Comparison of ENCODE assay signal across 10 cellular contexts in genomic region chr6:169253745-169254238, GRCh38. TPM values are rescaled to one million over a fixed set of nuclear protein-coding genes. Genes with fewer than 3 reads are reported as not detected.
DNase-seq lines count a peak whose midpoint lies in the region; ATAC-seq and TF ChIP-seq lines count a peak whose summit lies in the region.
"Had no signal": no experiment of that assay in that cellular context is flagged by ENCODE, and none has a peak within 500 bp of the region (broad histone marks: within the 10 kb centered on the region; RNA-seq: fewer than 3 reads in every experiment).

Gene THBS2 (minus strand): TSS chr6:169253846. CDS start chr6:169250784, 3,062 bp downstream.

- no peak for ATAC-seq in naive thymus-derived CD4-positive, alpha-beta T cell
- no peak for ATAC-seq in HG03280 (IDR thresholded peaks at IDR 0.05; ENCODE audit: unreplicated experiment)

- H3K4me3 ChIP-seq in breast epithelium: peak within 1 kb of the TSS; percentile 46 to 66 (median 50)
- H3K4me3 ChIP-seq in fibroblast of pulmonary artery (replicated peaks; ENCODE audit: low read depth, low read length): peak within 1 kb of the TSS; percentile 75
- no peak within 1 kb of the TSS for H3K4me3 ChIP-seq in naive thymus-derived CD4-positive, alpha-beta T cell (ENCODE audit: low read length)
- peak within 1 kb of the TSS; percentile 51 to 52 for H3K4me3 ChIP-seq in vagina

- no peak within 1 kb of the TSS for H3K4me3 Mint-ChIP-seq in MCF 10A (ENCODE audit: unreplicated experiment)
- H3K4me3 Mint-ChIP-seq in naive thymus-derived CD4-positive, alpha-beta T cell: peak within 1 kb of the TSS in 9 of 10 donors; percentile 31 to 77 (median 61)

- H3K36me3 ChIP-seq in breast epithelium: no peaks in the 10 kb centered on the region
- H3K36me3 ChIP-seq in naive thymus-derived CD4-positive, alpha-beta T cell (ENCODE audit: control insufficient read depth in 2 of 3, insufficient read depth in 3 of 3, low read length in 3 of 3): no peaks in the 10 kb centered on the region
- H3K36me3 ChIP-seq in vagina: peaks cover 0 to 4% of the 10 kb centered on the region in 2 donors

- CTCF ChIA-PET in MCF 10A (lab: Yijun Ruan, JAX): interaction anchor here (1.1 kb wide), 1 partner anchor 10 kb away, joined by 4 read pairs; no protein-coding TSS in a partner anchor
- CTCF ChIA-PET in naive thymus-derived CD4-positive, alpha-beta T cell (lab: Charles Lee): no interaction called here

- peak; percentile 62 for TF ChIP-seq POLR2A in breast epithelium (IDR thresholded peaks at IDR 0.05)
- TF ChIP-seq POLR2A in vagina (IDR thresholded peaks at IDR 0.05): peak in 1 of 2 donors; percentile 86

- POLR2A ChIA-PET in MCF 10A (lab: Yijun Ruan, JAX): interaction anchor here (0.7 kb wide), 1 partner anchor 14 kb away, joined by 3 read pairs; no protein-coding TSS in a partner anchor
- POLR2A ChIA-PET in naive thymus-derived CD4-positive, alpha-beta T cell (lab: Charles Lee): no interaction called here

- H3K9me3 ChIP-seq in breast epithelium (no peaks in the 10 kb centered on the region), vagina (no peaks in the 10 kb centered on the region)
- H3K9me3 ChIP-seq in naive thymus-derived CD4-positive, alpha-beta T cell (ENCODE audit: control insufficient read depth in 2 of 3, low read length in 3 of 3): no peaks in the 10 kb centered on the region

- H3K4me1 Mint-ChIP-seq in MCF 10A (ENCODE audit: insufficient read depth, unreplicated experiment): peaks cover 6% of the 10 kb centered on the region
- H3K4me1 Mint-ChIP-seq in naive thymus-derived CD4-positive, alpha-beta T cell: peaks cover 3 to 29% (median 19%) of the 10 kb centered on the region in 7 donors

- intact Hi-C loops in breast epithelium (cut with DNase I; ENCODE audit: low total_unique reads) (no loop called here), MCF 10A (cut with micrococcal nuclease) (no loop called here), vagina (cut with DNase I) (no loop called here)
- intact Hi-C loops in naive thymus-derived CD4-positive, alpha-beta T cell (cut with micrococcal nuclease): no loop called here

- peak within 1 kb of the TSS; percentile 75 to 86 for H3K27ac ChIP-seq in breast epithelium
- H3K27ac ChIP-seq in naive thymus-derived CD4-positive, alpha-beta T cell (ENCODE audit: low read depth, low read length): no peak within 1 kb of the TSS
- peak within 1 kb of the TSS; percentile 87 for H3K27ac ChIP-seq in vagina
- H3K27ac ChIP-seq: C4-2B had no signal

- H3K4me1 ChIP-seq in breast epithelium: no peaks in the 10 kb centered on the region
- peaks cover 0 to 8% of the 10 kb centered on the region in 2 donors for H3K4me1 ChIP-seq in naive thymus-derived CD4-positive, alpha-beta T cell (ENCODE audit: control insufficient read depth in 2 of 2, insufficient read depth in 2 of 2, low read length in 2 of 2)
- peaks cover 24% of the 10 kb centered on the region for H3K4me1 ChIP-seq in vagina

- no TSS peak for BruUV-seq in MCF 10A (replicated peaks; lab: Mats Ljungman, UMichigan)

- no peak for TF ChIP-seq CTCF in breast epithelium (IDR thresholded peaks at IDR 0.05)
- TF ChIP-seq CTCF in MCF 10A (IDR thresholded peaks at IDR 0.05; ENCODE audit: unreplicated experiment): no peak
- no peak for TF ChIP-seq CTCF in fibroblast of pulmonary artery (IDR thresholded peaks at IDR 0.05; ENCODE audit: low read length, missing control alignments)
- TF ChIP-seq CTCF in vagina (IDR thresholded peaks at IDR 0.05): no peak

- no peaks in the 10 kb centered on the region for H3K9me3 Mint-ChIP-seq in MCF 10A (ENCODE audit: unreplicated experiment)
- peaks cover 0 to 6% (median 1%) of the 10 kb centered on the region in 11 donors for H3K9me3 Mint-ChIP-seq in naive thymus-derived CD4-positive, alpha-beta T cell

- H3K27ac Mint-ChIP-seq in MCF 10A (ENCODE audit: low read depth, unreplicated experiment): no peak within 1 kb of the TSS
- H3K27ac Mint-ChIP-seq in naive thymus-derived CD4-positive, alpha-beta T cell: peak within 1 kb of the TSS in 1 of 9 donors; percentile 36

- H3K27me3 Mint-ChIP-seq in MCF 10A (ENCODE audit: insufficient read depth, unreplicated experiment): no peaks in the 10 kb centered on the region
- H3K27me3 Mint-ChIP-seq in naive thymus-derived CD4-positive, alpha-beta T cell: peaks cover 59 to 87% (median 68%) of the 10 kb centered on the region in 5 donors

- DNase-seq in breast epithelium (ENCODE audit: low spot score in 2 of 2) (peak in 1 of 2 donors; percentile 45), MCF 10A (ENCODE audit: unreplicated experiment) (no peak), fibroblast of pulmonary artery (ENCODE audit: low read depth) (peak; percentile 96), vagina (ENCODE audit: extremely low spot score in 2 of 2) (peak in 1 of 2 donors; percentile 96), DMS79 (lab: John Stamatoyannopoulos, UW) (no peak), germinal center (ENCODE audit: low spot score) (no peak)
- DNase-seq in naive thymus-derived CD4-positive, alpha-beta T cell: no peak
- DNase-seq: NCI-H2171 had no signal

- H3K36me3 Mint-ChIP-seq in MCF 10A (ENCODE audit: insufficient read depth, unreplicated experiment): peaks cover 7% of the 10 kb centered on the region
- peaks cover 0 to 9% (median 0%) of the 10 kb centered on the region in 5 donors for H3K36me3 Mint-ChIP-seq in naive thymus-derived CD4-positive, alpha-beta T cell

- H3K27me3 ChIP-seq in breast epithelium (peaks cover 0 to 8% of the 10 kb centered on the region in 2 donors), vagina (no peaks in the 10 kb centered on the region)
- H3K27me3 ChIP-seq in naive thymus-derived CD4-positive, alpha-beta T cell (ENCODE audit: control insufficient read depth in 2 of 2, insufficient read depth in 2 of 2, low read length in 2 of 2): peaks cover 5 to 9% of the 10 kb centered on the region in 2 donors

RNA-seq across cellular contexts. Expression of gene THBS2, which starts in this region (rescaled TPM):
- total RNA-seq in breast epithelium (100 to 1,000 TPM in 1 of 3 donors, 10 to 100 TPM in 2; 31.9 to 145 (median 73.0) TPM), MCF 10A (2022) (0.05 TPM in 1 of 2 replicates, not detected in the other), vagina (86.4 TPM)
- not detected for total RNA-seq in naive thymus-derived CD4-positive, alpha-beta T cell
- under 1 TPM in 1 of 2 donors, not detected in 1; 0.08 TPM for polyA plus RNA-seq in naive thymus-derived CD4-positive, alpha-beta T cell

Comparison
In these comparisons a context has a peak if more than half of its experiments do, and no peak if none do; other contexts are left out.
1. RNA of gene THBS2 (total RNA-seq): 86.4 TPM in vagina (single experiment) and 31.9 to 145 TPM in breast epithelium; 0.05 TPM in MCF 10A and not detected in naive thymus-derived CD4-positive, alpha-beta T cell; every median in the first group is over 10 times any median in the second.